In the genomic region with DNA sequence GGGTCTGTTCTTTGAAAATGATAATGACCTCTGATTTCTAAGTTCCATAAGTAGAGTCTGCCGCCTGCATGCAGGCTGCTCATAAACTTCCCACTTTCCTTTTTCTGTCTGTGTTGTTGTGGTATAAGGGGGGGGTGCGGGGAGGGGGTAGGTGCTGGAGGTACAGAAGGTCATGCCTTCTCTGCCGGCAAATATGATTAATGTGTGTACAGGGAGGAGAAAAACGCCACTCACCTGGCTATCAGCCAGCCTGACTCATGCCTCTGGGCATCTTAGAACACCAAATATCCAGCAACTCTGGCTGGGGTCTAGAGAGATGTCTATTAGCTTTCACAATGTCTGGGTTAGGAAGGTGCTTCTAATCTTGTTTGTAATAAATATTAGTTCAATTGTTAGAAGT, we compare ENCODE assay signal across 8 cellular contexts.
DNase-seq lines count a peak whose midpoint lies in the region; ATAC-seq and TF ChIP-seq lines count a peak whose summit lies in the region.

No MANE protein-coding gene starts in this region.

- H3K36me3 ChIP-seq in MG63 (no peaks in the 10 kb centered on the region), breast epithelium (no peaks in the 10 kb centered on the region)

- no peak for TF ChIP-seq POLR2A in breast epithelium (IDR thresholded peaks at IDR 0.05)

- peak overlapping the region; percentile 90 for H3K27ac Mint-ChIP-seq in mesothelial cell of epicardium
- H3K27ac Mint-ChIP-seq in naive thymus-derived CD8-positive, alpha-beta T cell = no peak overlapping the region

- intact Hi-C loops in breast epithelium (cut with DNase I; ENCODE audit: low total_unique reads) = no loop called here

- H3K4me3 Mint-ChIP-seq in mesothelial cell of epicardium = peak overlapping the region; percentile 30
- H3K4me3 Mint-ChIP-seq in naive thymus-derived CD8-positive, alpha-beta T cell = no peak overlapping the region

- peaks cover 53% of the 10 kb centered on the region for H3K4me1 Mint-ChIP-seq in mesothelial cell of epicardium
- H3K4me1 Mint-ChIP-seq in naive thymus-derived CD8-positive, alpha-beta T cell = peaks cover 4 to 11% (median 7%) of the 10 kb centered on the region in 4 donors

- peaks cover 0 to 15% of the 10 kb centered on the region in 2 donors for H3K4me1 ChIP-seq in breast epithelium

- H3K27ac ChIP-seq in breast epithelium = peak overlapping the region; percentile 75 to 87

- POLR2A ChIA-PET in naive thymus-derived CD8-positive, alpha-beta T cell (lab: Charles Lee) = no interaction called here

- no peaks in the 10 kb centered on the region for H3K9me3 ChIP-seq in MG63
- no peaks in the 10 kb centered on the region for H3K9me3 ChIP-seq in breast epithelium

- no peaks in the 10 kb centered on the region for H3K27me3 Mint-ChIP-seq in mesothelial cell of epicardium (ENCODE audit: low read depth)
- H3K27me3 Mint-ChIP-seq in naive thymus-derived CD8-positive, alpha-beta T cell = peaks cover 0 to 8% (median 0%) of the 10 kb centered on the region in 5 donors

- H3K36me3 Mint-ChIP-seq in mesothelial cell of epicardium = no peaks in the 10 kb centered on the region
- no peaks in the 10 kb centered on the region for H3K36me3 Mint-ChIP-seq in naive thymus-derived CD8-positive, alpha-beta T cell

- ATAC-seq in GM18858 (IDR thresholded peaks at IDR 0.05; ENCODE audit: unreplicated experiment) (peak; percentile 48), HG03460 (IDR thresholded peaks at IDR 0.05; ENCODE audit: unreplicated experiment) (no peak)
- ATAC-seq in naive thymus-derived CD8-positive, alpha-beta T cell = no peak

- TF ChIP-seq CTCF in breast epithelium (IDR thresholded peaks at IDR 0.05) = no peak
- no peak for TF ChIP-seq CTCF in mesothelial cell of epicardium (IDR thresholded peaks at IDR 0.05; ENCODE audit: unreplicated experiment)

- H3K9me3 Mint-ChIP-seq in mesothelial cell of epicardium = no peaks in the 10 kb centered on the region
- no peaks in the 10 kb centered on the region for H3K9me3 Mint-ChIP-seq in naive thymus-derived CD8-positive, alpha-beta T cell

- DNase-seq in MG63 (peak; percentile 95), breast epithelium (ENCODE audit: low spot score in 2 of 2) (peak; percentile 66 to 76), mesothelial cell of epicardium (ENCODE audit: low spot score in 2 of 2, unreplicated experiment in 2 of 2) (no peak), SIG-M5 treated with dmso at 0.1 percent for 504 hours (lab: John Stamatoyannopoulos, UW; ENCODE audit: unreplicated experiment) (no peak)
- DNase-seq in stimulated activated CD4-positive, alpha-beta T cell treated with anti-CD3 and anti-CD28 coated beads, Interleukin-2, amount 100 ng/mL, for 48 hours = no peak
- DNase-seq in naive thymus-derived CD8-positive, alpha-beta T cell = no peak

- H3K4me3 ChIP-seq in MG63 (peak overlapping the region; percentile 5; the same call in 1 of the 2 replicates), breast epithelium (peak overlapping the region in 2 of 3 donors; percentile 20 to 25)

- H3K27me3 ChIP-seq in MG63 = no peaks in the 10 kb centered on the region
- no peaks in the 10 kb centered on the region for H3K27me3 ChIP-seq in breast epithelium

Comparison
In these comparisons a context has a peak if more than half of its experiments do, and no peak if none do; other contexts are left out.
1. DNase-seq: peak in MG63 (single experiment) and breast epithelium (2 of 2); none in mesothelial cell of epicardium (0 of 2), stimulated activated CD4-positive, alpha-beta T cell treated with anti-CD3 and anti-CD28 coated beads, Interleukin-2, amount 100 ng/mL, for 48 hours (0 of 2), naive thymus-derived CD8-positive, alpha-beta T cell (0 of 10) and SIG-M5 treated with dmso at 0.1 percent for 504 hours (single experiment).